ENCODE assay signal across 14 cellular contexts in genomic region chr10:132189016-132189415, GRCh38.
"Had no signal": no experiment of that assay in that cellular context is flagged by ENCODE, and none has a peak within 500 bp of the region (broad histone marks: within the 10 kb centered on the region; RNA-seq: fewer than 3 reads in every experiment).

No MANE protein-coding gene starts in this region.

- H3K4me1 Mint-ChIP-seq: endodermal cell had no signal

- H3K27ac Mint-ChIP-seq: activated CD8-positive, alpha-beta T cell treated with anti-CD3 and anti-CD28 coated beads for 36 hours; endodermal cell; stimulated activated naive CD8-positive, alpha-beta T cell treated with anti-CD3 and anti-CD28 coated beads, Interleukin-15, amount 100 ng/mL, for 72 hours had no signal

- H3K27ac ChIP-seq: cardiac muscle cell, gastroesophageal sphincter, SK-N-MC, upper lobe of right lung had no signal

- H3K9me3 Mint-ChIP-seq: activated CD8-positive, alpha-beta T cell treated with anti-CD3 and anti-CD28 coated beads for 36 hours; stimulated activated naive CD8-positive, alpha-beta T cell treated with anti-CD3 and anti-CD28 coated beads, Interleukin-15, amount 100 ng/mL, for 72 hours had no signal

- DNase-seq: activated CD8-positive, alpha-beta T cell treated with anti-CD3 and anti-CD28 coated beads for 36 hours; activated T-cell treated with anti-CD3 and anti-CD28 coated beads, Interleukin-2, amount 50 U/mL, for 48 hours; endodermal cell; erythroblast; stimulated activated CD4-positive, alpha-beta T cell treated with anti-CD3 and anti-CD28 coated beads, Interleukin-1b, Interleukin-23, amount 100 ng/mL, for 48 hours; stimulated activated naive CD8-positive, alpha-beta T cell treated with anti-CD3 and anti-CD28 coated beads, Interleukin-15, amount 100 ng/mL, for 72 hours; upper lobe of right lung had no signal

- ATAC-seq: activated CD8-positive, alpha-beta T cell treated with anti-CD3 and anti-CD28 coated beads for 36 hours; gastroesophageal sphincter; left lobe of liver; mucosa of descending colon; naive thymus-derived CD8-positive, alpha-beta T cell; stimulated activated naive CD8-positive, alpha-beta T cell treated with anti-CD3 and anti-CD28 coated beads, Interleukin-15, amount 100 ng/mL, for 72 hours; upper lobe of right lung had no signal

- H3K36me3 ChIP-seq: cardiac muscle cell, gastroesophageal sphincter, upper lobe of right lung had no signal

- H3K4me3 ChIP-seq: cardiac muscle cell, gastroesophageal sphincter, mucosa of descending colon, SK-N-MC, upper lobe of right lung had no signal

- H3K9me3 ChIP-seq: gastroesophageal sphincter, mucosa of descending colon, upper lobe of right lung had no signal

- FAIRE-seq: islet of Langerhans had no signal
